ENCODE assay signal across 8 cellular contexts in genomic region chr14:68807148-68807600, GRCh38. TPM values are rescaled to one million over a fixed set of nuclear protein-coding genes. Genes with fewer than 3 reads are reported as not detected.
A peak's percentile ranks its signal among the peaks of the same experiment; 100 is the strongest.
DNase-seq lines count a peak whose midpoint lies in the region; ATAC-seq and TF ChIP-seq lines count a peak whose summit lies in the region.

No MANE protein-coding gene starts in this region.

- H3K27ac Mint-ChIP-seq in stimulated activated naive B cell treated with anti-CD40 and anti-IgM and Interleukin-4, amounts not matched to agents 10 μg/mL and 1 μg/mL and 100 μg/mL, for 72 hours: peak overlapping the region; percentile 97

- peak overlapping the region; percentile 72 to 86 for H3K27ac ChIP-seq in ascending aorta

- peak overlapping the region; percentile 69 to 83 for H3K4me3 Mint-ChIP-seq in stimulated activated naive B cell treated with anti-CD40 and anti-IgM and Interleukin-4, amounts not matched to agents 10 μg/mL and 1 μg/mL and 100 μg/mL, for 72 hours

- H3K36me3 ChIP-seq in ascending aorta: no peaks in the 10 kb centered on the region

- H3K36me3 Mint-ChIP-seq in stimulated activated naive B cell treated with anti-CD40 and anti-IgM and Interleukin-4, amounts not matched to agents 10 μg/mL and 1 μg/mL and 100 μg/mL, for 72 hours: peaks cover 7 to 19% of the 10 kb centered on the region in 2 donors

- peaks cover 46 to 71% of the 10 kb centered on the region in 2 donors for H3K4me1 Mint-ChIP-seq in stimulated activated naive B cell treated with anti-CD40 and anti-IgM and Interleukin-4, amounts not matched to agents 10 μg/mL and 1 μg/mL and 100 μg/mL, for 72 hours

- H3K27me3 ChIP-seq in ascending aorta: no peaks in the 10 kb centered on the region

- no peak overlapping the region for H3K4me3 ChIP-seq in AG10803 (ENCODE audit: low read length)
- H3K4me3 ChIP-seq in ascending aorta: no peak overlapping the region

- H3K4me1 ChIP-seq in ascending aorta: peaks cover 10 to 13% of the 10 kb centered on the region in 2 donors

- TF ChIP-seq CTCF in AG10803 (conservative IDR thresholded peaks at IDR 0.05; ENCODE audit: low read length) (no peak), ascending aorta (IDR thresholded peaks at IDR 0.05) (no peak)

- H3K9me3 Mint-ChIP-seq in stimulated activated naive B cell treated with anti-CD40 and anti-IgM and Interleukin-4, amounts not matched to agents 10 μg/mL and 1 μg/mL and 100 μg/mL, for 72 hours: peaks cover 2% of the 10 kb centered on the region in 2 donors

- intact Hi-C loops in ascending aorta (cut with DNase I): no loop called here

- H3K9me3 ChIP-seq in ascending aorta: no peaks in the 10 kb centered on the region

- peak; percentile 20 for ATAC-seq in HG03571 (IDR thresholded peaks at IDR 0.05; ENCODE audit: unreplicated experiment)
- ATAC-seq in stimulated activated naive B cell treated with anti-CD40 and anti-IgM and Interleukin-4, amounts not matched to agents 10 μg/mL and 1 μg/mL and 100 μg/mL, for 72 hours (replicated peaks): peak; percentile 4 to 88
- ATAC-seq in HG03457 (IDR thresholded peaks at IDR 0.05; ENCODE audit: unreplicated experiment): no peak

- peak; percentile 89 for DNase-seq in AG10803 (ENCODE audit: low read depth)
- peak in 1 of 2 donors; percentile 75 for DNase-seq in ascending aorta (ENCODE audit: low spot score in 2 of 2)
- DNase-seq in islet precursor cell: peak; percentile 63
- peak; percentile 51 for DNase-seq in stimulated activated naive B cell treated with anti-CD40 and anti-IgM and Interleukin-4, amounts not matched to agents 10 μg/mL and 1 μg/mL and 100 μg/mL, for 72 hours
- no peak for DNase-seq in stimulated activated CD4-positive, alpha-beta T cell treated with anti-CD3 and anti-CD28 coated beads, Interleukin-12 subunit alpha, Interleukin-12 subunit beta, amount 100 ng/mL, for 4 hours
- DNase-seq in iPS-NIHi11 (ENCODE audit: low spot score): no peak

- H3K27me3 Mint-ChIP-seq in stimulated activated naive B cell treated with anti-CD40 and anti-IgM and Interleukin-4, amounts not matched to agents 10 μg/mL and 1 μg/mL and 100 μg/mL, for 72 hours: no peaks in the 10 kb centered on the region

RNA-seq across cellular contexts. Expression of gene ZFP36L1, which starts 14.3 kb away (rescaled TPM):
- total RNA-seq in ascending aorta: 772 TPM

Comparison
In these comparisons a context has a peak if more than half of its experiments do, and no peak if none do; other contexts are left out.
1. DNase-seq: peak in AG10803 (single experiment), islet precursor cell (single experiment) and stimulated activated naive B cell treated with anti-CD40 and anti-IgM and Interleukin-4, amounts not matched to agents 10 μg/mL and 1 μg/mL and 100 μg/mL, for 72 hours (single experiment); none in stimulated activated CD4-positive, alpha-beta T cell treated with anti-CD3 and anti-CD28 coated beads, Interleukin-12 subunit alpha, Interleukin-12 subunit beta, amount 100 ng/mL, for 4 hours (single experiment) and iPS-NIHi11 (single experiment).